Comparison of ENCODE assay signal across 7 cellular contexts in the genomic region with DNA sequence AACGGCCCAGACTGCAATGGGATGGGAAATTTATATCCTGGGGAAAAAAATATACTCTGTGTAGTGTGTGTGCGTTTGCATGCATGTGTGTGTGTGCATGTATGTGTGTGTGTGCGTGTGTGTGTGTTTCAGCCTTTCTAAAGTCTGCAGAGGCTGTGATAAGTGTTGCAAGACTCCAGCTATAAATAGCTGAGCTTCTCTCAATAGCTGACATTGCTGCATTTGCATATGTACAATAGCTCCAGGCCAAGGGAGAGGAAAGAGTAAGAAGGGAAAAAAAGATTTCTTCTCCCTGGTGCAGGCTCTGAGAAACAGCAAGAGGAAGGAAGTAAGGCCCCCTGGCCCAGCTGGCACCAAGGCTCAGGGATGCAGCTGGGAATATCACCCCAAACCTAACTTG.
A peak's percentile ranks its signal among the peaks of the same experiment; 100 is the strongest.
DNase-seq lines count a peak whose midpoint lies in the region; ATAC-seq and TF ChIP-seq lines count a peak whose summit lies in the region.

No MANE protein-coding gene starts in this region.

- H3K27me3 ChIP-seq in brain microvascular endothelial cell (replicated peaks) (no peaks in the 10 kb centered on the region), right cardiac atrium (ENCODE audit: control insufficient read depth, insufficient read depth) (no peaks in the 10 kb centered on the region)

- ATAC-seq in right cardiac atrium (peak; percentile 59 to 70), GM18870 (IDR thresholded peaks at IDR 0.05; ENCODE audit: unreplicated experiment) (no peak)

- in situ Hi-C loops in brain microvascular endothelial cell (cut with HindIII; ENCODE audit: low pct_ligation_motif_present, low sequenced_read_pairs) = no loop called here

- H3K4me3 ChIP-seq in brain microvascular endothelial cell (ENCODE audit: low read depth, low read length) = no peak overlapping the region
- no peak overlapping the region for H3K4me3 ChIP-seq in right cardiac atrium (ENCODE audit: low read length)

- H3K4me1 ChIP-seq in right cardiac atrium (ENCODE audit: control insufficient read depth, insufficient read depth, low read length) = no peaks in the 10 kb centered on the region

- TF ChIP-seq CTCF in brain microvascular endothelial cell (IDR thresholded peaks at IDR 0.05; ENCODE audit: low read depth, low read length, missing control alignments) (no peak), GM20000 (IDR thresholded peaks at IDR 0.05; ENCODE audit: extremely low read depth, missing control alignments) (no peak)

- intact Hi-C loops in right cardiac atrium (cut with DNase I) = loop anchor here in 1 of 4 donors (10.0 kb wide), 1 partner anchor 564 kb away; no protein-coding TSS in a partner anchor

- 14% methylated on average over 3 of the region's 3 CpGs for WGBS in right cardiac atrium

- no peak overlapping the region for H3K27ac ChIP-seq in brain microvascular endothelial cell
- no peak overlapping the region for H3K27ac ChIP-seq in right cardiac atrium (ENCODE audit: low read length)

- H3K36me3 ChIP-seq in brain microvascular endothelial cell (replicated peaks) = no peaks in the 10 kb centered on the region

- H3K9me3 ChIP-seq in right cardiac atrium (ENCODE audit: control insufficient read depth, low read length) = no peaks in the 10 kb centered on the region

- DNase-seq in M059J (ENCODE audit: low read depth) (peak; percentile 82), brain microvascular endothelial cell (peak; percentile 51), right cardiac atrium (peak; percentile 35 to 81 (median 71)), superior temporal gyrus (ENCODE audit: extremely low spot score) (peak; percentile 51), DMS 273 treated with DMSO at 0.1 percent for 48 hours (lab: John Stamatoyannopoulos, UW) (no peak), GM20000 (ENCODE audit: low spot score) (no peak)

Comparison
In these comparisons a context has a peak if more than half of its experiments do, and no peak if none do; other contexts are left out.
1. DNase-seq: peak in M059J (single experiment), brain microvascular endothelial cell (single experiment), right cardiac atrium (3 of 3) and superior temporal gyrus (single experiment); none in DMS 273 treated with DMSO at 0.1 percent for 48 hours (single experiment) and GM20000 (single experiment).